In genomic region chr13:99370476-99371272, GRCh38 we compare ENCODE assay signal across 18 cellular contexts.
DNase-seq lines count a peak whose midpoint lies in the region; ATAC-seq, FAIRE-seq and TF ChIP-seq lines count a peak whose summit lies in the region.
"Had no signal": no experiment of that assay in that cellular context is flagged by ENCODE, and none has a peak within 500 bp of the region (broad histone marks: within the 10 kb centered on the region; RNA-seq: fewer than 3 reads in every experiment).

No MANE protein-coding gene starts in this region.

- no peak overlapping the region for H3K9ac ChIP-seq in GM12878 (ENCODE audit: control insufficient read depth, insufficient read depth, low read length)

- no peak for TF ChIP-seq POLR2A in GM12878 (IDR thresholded peaks at IDR 0.05; ENCODE audit: low read depth, low read length)

- CTCF ChIA-PET in activated CD8-positive, alpha-beta T cell treated with anti-CD3 and anti-CD28 coated beads for 36 hours (lab: Charles Lee): interaction anchor here (0.6 to 2.2 kb wide), 9 partner anchors 10 to 101 kb away, joined by 3 to 10 read pairs (median 3); no protein-coding TSS in a partner anchor
- CTCF ChIA-PET in activated CD8-positive, alpha-beta T cell treated with anti-CD3 and anti-CD28 coated beads, Interleukin-2, amount 10 ng/mL, durations not matched to agents 7 days and 5 days (lab: Charles Lee): interaction anchor here (0.8 to 5.3 kb wide), 7 partner anchors 10 to 194 kb away, joined by 3 to 37 read pairs (median 4); no protein-coding TSS in a partner anchor
- CTCF ChIA-PET in GM12878 (lab: Yijun Ruan, JAX): interaction anchor here (0.8 to 1.2 kb wide), 2 partner anchors 66 to 102 kb away, joined by 4 read pairs; no protein-coding TSS in a partner anchor

- RAD21 ChIA-PET in GM12878 (lab: Charles Lee; ENCODE audit: unreplicated experiment): interaction anchor here (1.2 kb wide), 1 partner anchor 66 kb away, joined by 3 read pairs; no protein-coding TSS in a partner anchor

- no peak overlapping the region for H2AFZ ChIP-seq in GM12878 (ENCODE audit: control insufficient read depth, low read depth, low read length)

- H3K27me3 Mint-ChIP-seq in activated CD8-positive, alpha-beta T cell treated with anti-CD3 and anti-CD28 coated beads for 36 hours: no peaks in the 10 kb centered on the region
- H3K27me3 Mint-ChIP-seq in activated CD8-positive, alpha-beta T cell treated with anti-CD3 and anti-CD28 coated beads, Interleukin-2, amount 10 ng/mL, durations not matched to agents 7 days and 5 days (ENCODE audit: low read depth): no peaks in the 10 kb centered on the region
- no peaks in the 10 kb centered on the region for H3K27me3 Mint-ChIP-seq in T-helper 17 cell
- no peaks in the 10 kb centered on the region for H3K27me3 Mint-ChIP-seq in stimulated activated memory B cell treated with anti-CD40 and anti-IgM and Interleukin-4, amounts not matched to agents 10 μg/mL and 1 μg/mL and 100 μg/mL, for 72 hours

- no peak for TF ChIP-seq CTCF in activated CD8-positive, alpha-beta T cell treated with anti-CD3 and anti-CD28 coated beads for 36 hours (IDR thresholded peaks at IDR 0.05)
- no peak for TF ChIP-seq CTCF in GM12878 (IDR thresholded peaks at IDR 0.05 in 2 of 3, conservative IDR thresholded peaks at IDR 0.05 in 1 of 3; ENCODE audit: control insufficient read depth in 2 of 3, extremely low read depth in 1 of 3, insufficient read depth in 1 of 3, low read depth in 3 of 3, low read length in 3 of 3)
- no peak for TF ChIP-seq CTCF in GM13977 (IDR thresholded peaks at IDR 0.05; ENCODE audit: extremely low read depth, insufficient read depth, missing control alignments)

- H3K4me2 ChIP-seq in GM12878 (ENCODE audit: control insufficient read depth, insufficient read depth): no peak overlapping the region

- H3K36me3 Mint-ChIP-seq in activated CD8-positive, alpha-beta T cell treated with anti-CD3 and anti-CD28 coated beads for 36 hours (ENCODE audit: low read depth): peaks cover 77% of the 10 kb centered on the region
- H3K36me3 Mint-ChIP-seq in activated CD8-positive, alpha-beta T cell treated with anti-CD3 and anti-CD28 coated beads, Interleukin-2, amount 10 ng/mL, durations not matched to agents 7 days and 5 days (ENCODE audit: low read depth): peaks cover 71% of the 10 kb centered on the region
- H3K36me3 Mint-ChIP-seq in T-helper 17 cell (ENCODE audit: low read depth): peaks cover 22% of the 10 kb centered on the region
- peaks cover 52% of the 10 kb centered on the region for H3K36me3 Mint-ChIP-seq in stimulated activated memory B cell treated with anti-CD40 and anti-IgM and Interleukin-4, amounts not matched to agents 10 μg/mL and 1 μg/mL and 100 μg/mL, for 72 hours

- peak overlapping the region; percentile 81 for H3K27ac Mint-ChIP-seq in activated CD8-positive, alpha-beta T cell treated with anti-CD3 and anti-CD28 coated beads for 36 hours
- no peak overlapping the region for H3K27ac Mint-ChIP-seq in activated CD8-positive, alpha-beta T cell treated with anti-CD3 and anti-CD28 coated beads, Interleukin-2, amount 10 ng/mL, durations not matched to agents 7 days and 5 days
- peak overlapping the region; percentile 100 for H3K27ac Mint-ChIP-seq in T-helper 17 cell
- H3K27ac Mint-ChIP-seq in stimulated activated memory B cell treated with anti-CD40 and anti-IgM and Interleukin-4, amounts not matched to agents 10 μg/mL and 1 μg/mL and 100 μg/mL, for 72 hours: peak overlapping the region; percentile 68
- H3K27ac Mint-ChIP-seq: HFFc6 had no signal

- POLR2A ChIA-PET in activated CD8-positive, alpha-beta T cell treated with anti-CD3 and anti-CD28 coated beads for 36 hours (lab: Charles Lee): interaction anchor here (1.0 to 2.1 kb wide), 5 partner anchors 10 to 22 kb away, joined by 3 to 8 read pairs (median 5); no protein-coding TSS in a partner anchor
- POLR2A ChIA-PET in activated CD8-positive, alpha-beta T cell treated with anti-CD3 and anti-CD28 coated beads, Interleukin-2, amount 10 ng/mL, durations not matched to agents 7 days and 5 days (lab: Charles Lee): interaction anchor here (0.6 kb wide), 1 partner anchor 42 kb away, joined by 3 read pairs; no protein-coding TSS in a partner anchor
- POLR2A ChIA-PET in GM12878 (lab: Charles Lee): interaction anchor here (0.7 to 1.0 kb wide), 4 partner anchors 10 to 67 kb away, joined by 3 to 5 read pairs (median 3); no protein-coding TSS in a partner anchor

- H3K4me1 Mint-ChIP-seq in activated CD8-positive, alpha-beta T cell treated with anti-CD3 and anti-CD28 coated beads for 36 hours (ENCODE audit: low read depth): peaks cover 93% of the 10 kb centered on the region
- peaks cover 85% of the 10 kb centered on the region for H3K4me1 Mint-ChIP-seq in activated CD8-positive, alpha-beta T cell treated with anti-CD3 and anti-CD28 coated beads, Interleukin-2, amount 10 ng/mL, durations not matched to agents 7 days and 5 days (ENCODE audit: low read depth)
- peaks cover 68% of the 10 kb centered on the region for H3K4me1 Mint-ChIP-seq in T-helper 17 cell
- H3K4me1 Mint-ChIP-seq in stimulated activated memory B cell treated with anti-CD40 and anti-IgM and Interleukin-4, amounts not matched to agents 10 μg/mL and 1 μg/mL and 100 μg/mL, for 72 hours: peaks cover 82% of the 10 kb centered on the region

- BruUV-seq in GM12878 (replicated peaks; lab: Mats Ljungman, UMichigan): no TSS peak

- H3K4me3 ChIP-seq in GM12878: no peak overlapping the region
- H3K4me3 ChIP-seq: psoas muscle had no signal

- H3K4me1 ChIP-seq in GM12878 (ENCODE audit: control insufficient read depth, insufficient read depth, low read length): peaks cover 50% of the 10 kb centered on the region
- H3K4me1 ChIP-seq: psoas muscle had no signal

- SMC1A ChIA-PET in GM12878 (lab: Charles Lee; ENCODE audit: uncharacterized antibody, unreplicated experiment): interaction anchor here (0.8 to 6.7 kb wide), 4 partner anchors 9 to 88 kb away, joined by 4 to 148 read pairs (median 4); no protein-coding TSS in a partner anchor

- H3K9me3 Mint-ChIP-seq in activated CD8-positive, alpha-beta T cell treated with anti-CD3 and anti-CD28 coated beads for 36 hours: no peaks in the 10 kb centered on the region
- H3K9me3 Mint-ChIP-seq in activated CD8-positive, alpha-beta T cell treated with anti-CD3 and anti-CD28 coated beads, Interleukin-2, amount 10 ng/mL, durations not matched to agents 7 days and 5 days (ENCODE audit: insufficient read depth): no peaks in the 10 kb centered on the region
- H3K9me3 Mint-ChIP-seq in stimulated activated memory B cell treated with anti-CD40 and anti-IgM and Interleukin-4, amounts not matched to agents 10 μg/mL and 1 μg/mL and 100 μg/mL, for 72 hours: no peaks in the 10 kb centered on the region
- H3K9me3 Mint-ChIP-seq: HFFc6 had no signal

- no peak for FAIRE-seq in GM12878 (lab: Jason Lieb, UNC)
- FAIRE-seq: GM18507 had no signal

- 91% methylated on average over 11 of the region's 11 CpGs for WGBS in GM12878 (ENCODE audit: insufficient coverage, insufficient replicate concordance, low lambda C conversion rate, missing lambda C conversion rate)

- peaks cover 17% of the 10 kb centered on the region for H3K79me2 ChIP-seq in GM12878 (ENCODE audit: control insufficient read depth, insufficient read depth, low read length)

- no peaks in the 10 kb centered on the region for H3K9me3 ChIP-seq in T-helper 17 cell (ENCODE audit: control insufficient read depth, low read length, poor library complexity, severe bottlenecking)
- no peaks in the 10 kb centered on the region; the same call in 2 of the 3 replicates for H3K9me3 ChIP-seq in GM12878 (replicated peaks; ENCODE audit: control insufficient read depth, insufficient read depth, low read length)
- H3K9me3 ChIP-seq: psoas muscle had no signal

- intact Hi-C loops in activated CD8-positive, alpha-beta T cell treated with anti-CD3 and anti-CD28 coated beads for 36 hours (cut with micrococcal nuclease): no loop called here
- intact Hi-C loops in GM12878 (cut with micrococcal nuclease; ENCODE audit: unreplicated experiment): loop anchor here (10.0 kb wide), 1 partner anchor 234 kb away; the partner anchor contains the start of gene CLYBL

- TF ChIP-seq EP300 in GM12878 (IDR thresholded peaks at IDR 0.05; ENCODE audit: borderline replicate concordance in 1 of 2, control insufficient read depth in 1 of 2, low read depth in 2 of 2, low read length in 2 of 2): no peak

- no peaks in the 10 kb centered on the region for H4K20me1 ChIP-seq in GM12878 (ENCODE audit: control insufficient read depth, insufficient read depth)

- no peak for TF ChIP-seq RAD21 in GM12878 (IDR thresholded peaks at IDR 0.05; ENCODE audit: insufficient read depth, low read depth, low read length)

- no peak overlapping the region for H3K27ac ChIP-seq in GM12878 (ENCODE audit: control insufficient read depth, insufficient read depth)
- H3K27ac ChIP-seq: psoas muscle had no signal

- H3K36me3 ChIP-seq in GM12878 (ENCODE audit: control insufficient read depth in 2 of 2, insufficient read depth in 2 of 2, low read length in 1 of 2): no peaks in the 10 kb centered on the region

- in situ Hi-C loops in GM12878 (cut with MboI) (no loop called here), GM13977 (cut with MboI; ENCODE audit: low pct_unique_long_range_greater_than_20kb, low sequenced_read_pairs, unreplicated experiment) (no loop called here)

- ATAC-seq in activated CD8-positive, alpha-beta T cell treated with anti-CD3 and anti-CD28 coated beads for 36 hours: peak; percentile 35
- no peak for ATAC-seq in activated CD8-positive, alpha-beta T cell treated with anti-CD3 and anti-CD28 coated beads, Interleukin-2, amount 10 ng/mL, durations not matched to agents 7 days and 5 days
- ATAC-seq in T-helper 17 cell: no peak
- ATAC-seq in GM12878: no peak
- ATAC-seq in stimulated activated memory B cell treated with anti-CD40 and anti-IgM and Interleukin-4, amounts not matched to agents 10 μg/mL and 1 μg/mL and 100 μg/mL, for 72 hours: no peak
- ATAC-seq in HG02885 (IDR thresholded peaks at IDR 0.05; ENCODE audit: poor library complexity, unreplicated experiment): no peak
- ATAC-seq: psoas muscle had no signal

- no peaks in the 10 kb centered on the region for H3K27me3 ChIP-seq in GM12878 (replicated peaks in 1 of 2; ENCODE audit: control insufficient read depth in 2 of 2, insufficient read depth in 2 of 2, low read length in 1 of 2)

- no peak for DNase-seq in activated CD8-positive, alpha-beta T cell treated with anti-CD3 and anti-CD28 coated beads for 36 hours
- DNase-seq in activated CD8-positive, alpha-beta T cell treated with anti-CD3 and anti-CD28 coated beads, Interleukin-2, amount 10 ng/mL, durations not matched to agents 7 days and 5 days: no peak
- no peak for DNase-seq in T-helper 17 cell
- no peak for DNase-seq in GM12878 (ENCODE audit: low read depth, low spot score)
- no peak for DNase-seq in inferior parietal cortex (ENCODE audit: extremely low spot score)
- no peak for DNase-seq in GM13977 (ENCODE audit: low spot score)
- DNase-seq: HFFc6; hippocampal formation; MV-4-11; NCI-H2227 treated with DMSO at 0.1 percent for 48 hours; psoas muscle; Right ventricle myocardium superior; stimulated activated CD4-positive, alpha-beta T cell treated with anti-CD3 and anti-CD28 coated beads, Interleukin-12 subunit alpha, Interleukin-12 subunit beta, amount 100 ng/mL, for 4 hours; substantia nigra; T-helper 9 cell had no signal

- H3K4me3 Mint-ChIP-seq in activated CD8-positive, alpha-beta T cell treated with anti-CD3 and anti-CD28 coated beads for 36 hours: peak overlapping the region; percentile 36
- H3K4me3 Mint-ChIP-seq in activated CD8-positive, alpha-beta T cell treated with anti-CD3 and anti-CD28 coated beads, Interleukin-2, amount 10 ng/mL, durations not matched to agents 7 days and 5 days: no peak overlapping the region
- peak overlapping the region; percentile 58 for H3K4me3 Mint-ChIP-seq in T-helper 17 cell
- no peak overlapping the region for H3K4me3 Mint-ChIP-seq in stimulated activated memory B cell treated with anti-CD40 and anti-IgM and Interleukin-4, amounts not matched to agents 10 μg/mL and 1 μg/mL and 100 μg/mL, for 72 hours
- H3K4me3 Mint-ChIP-seq: HFFc6 had no signal

Comparison
In these comparisons a context has a peak if more than half of its experiments do, and no peak if none do; other contexts are left out.
1. H3K4me3 Mint-ChIP-seq: peak in activated CD8-positive, alpha-beta T cell treated with anti-CD3 and anti-CD28 coated beads for 36 hours (single experiment) and T-helper 17 cell (single experiment); none in activated CD8-positive, alpha-beta T cell treated with anti-CD3 and anti-CD28 coated beads, Interleukin-2, amount 10 ng/mL, durations not matched to agents 7 days and 5 days (single experiment) and stimulated activated memory B cell treated with anti-CD40 and anti-IgM and Interleukin-4, amounts not matched to agents 10 μg/mL and 1 μg/mL and 100 μg/mL, for 72 hours (single experiment).